Comparison of ENCODE assay signal across 10 cellular contexts in the genomic region with DNA sequence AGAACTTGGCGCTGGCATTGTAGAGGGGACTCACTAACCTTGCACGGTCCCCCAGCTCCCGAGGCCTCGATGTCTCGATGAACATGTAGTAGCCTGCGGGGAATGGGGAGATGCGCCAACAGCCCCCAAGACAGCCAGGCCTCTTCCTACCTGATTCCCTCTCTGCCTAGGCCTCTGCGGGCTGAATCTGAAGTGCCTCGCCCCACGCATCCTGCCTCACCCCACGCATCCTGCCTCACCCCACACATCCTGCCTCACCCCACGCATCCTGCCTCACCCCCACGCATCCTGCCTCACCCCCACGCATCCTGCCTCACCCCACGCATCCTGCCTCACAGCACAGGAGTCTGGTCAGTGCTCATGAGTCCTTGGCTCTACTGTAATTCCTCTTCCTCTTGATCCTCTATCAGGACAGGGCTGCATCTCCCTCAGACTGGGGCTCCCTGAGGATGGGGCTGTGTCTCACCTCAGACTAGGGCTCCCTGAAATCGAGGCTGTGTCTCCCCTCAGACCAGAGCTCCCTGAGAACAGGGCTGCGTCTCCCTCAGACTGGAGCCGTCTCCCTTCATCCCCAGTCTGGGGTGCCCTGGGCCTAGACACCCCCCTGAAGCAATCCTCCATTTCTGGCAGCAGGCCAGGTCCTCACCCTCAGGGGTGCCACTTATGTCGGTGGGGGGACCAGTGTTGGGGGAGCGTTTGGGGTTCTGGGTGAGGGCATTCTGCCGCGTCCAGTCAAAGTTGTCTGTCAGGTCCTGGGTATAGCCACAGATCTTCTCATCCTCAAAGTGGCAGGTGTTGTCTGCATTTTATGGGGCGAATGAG. TPM values are rescaled to one million over a fixed set of nuclear protein-coding genes. Genes with fewer than 3 reads are reported as not detected.
DNase-seq lines count a peak whose midpoint lies in the region; ATAC-seq, FAIRE-seq and TF ChIP-seq lines count a peak whose summit lies in the region.
"Had no signal": no experiment of that assay in that cellular context is flagged by ENCODE, and none has a peak within 500 bp of the region (broad histone marks: within the 10 kb centered on the region; RNA-seq: fewer than 3 reads in every experiment).

No MANE protein-coding gene starts in this region.

- TF ChIP-seq EP300 in HepG2 (IDR thresholded peaks at IDR 0.05; ENCODE audit: low read depth in 2 of 2, low read length in 2 of 2) = no peak
- TF ChIP-seq EP300 in HepG2 (CRISPR knock-in tag; IDR thresholded peaks at IDR 0.05; ENCODE audit: borderline replicate concordance) = no peak

- peaks cover 18% of the 10 kb centered on the region for H3K36me3 Mint-ChIP-seq in activated naive CD8-positive, alpha-beta T cell treated with anti-CD3 and anti-CD28 coated beads, Interleukin-2, amount 10 ng/mL, durations not matched to agents 7 days and 5 days

- no peaks in the 10 kb centered on the region for H3K79me2 ChIP-seq in HepG2 (ENCODE audit: insufficient read depth, low read length)
- no peaks in the 10 kb centered on the region for H3K79me2 ChIP-seq in osteoblast (ENCODE audit: insufficient read depth, low read length)

- H2AFZ ChIP-seq in HepG2 (ENCODE audit: low read length) (no peak overlapping the region), osteoblast (ENCODE audit: low read length) (no peak overlapping the region)

- FAIRE-seq in HepG2 (lab: Jason Lieb, UNC) = no peak
- no peak for FAIRE-seq in GM12891 (lab: Jason Lieb, UNC)

- H3K27me3 ChIP-seq in HepG2 (ENCODE audit: control insufficient read depth in 1 of 2, insufficient read depth in 2 of 2, low read length in 2 of 2) (peaks cover 8 to 39% of the 10 kb centered on the region in 2 experiments), right lobe of liver (peaks cover 0 to 9% of the 10 kb centered on the region in 2 donors), osteoblast (ENCODE audit: insufficient read depth, low read length) (peaks cover 7% of the 10 kb centered on the region), left lung (peaks cover 8 to 40% of the 10 kb centered on the region in 2 donors)

- H3K4me1 ChIP-seq in HepG2 (ENCODE audit: insufficient read depth, low read length) = no peaks in the 10 kb centered on the region
- peaks cover 0 to 8% (median 0%) of the 10 kb centered on the region in 4 donors for H3K4me1 ChIP-seq in right lobe of liver
- H3K4me1 ChIP-seq in osteoblast (ENCODE audit: insufficient read depth, low read length) = peaks cover under 1% of the 10 kb centered on the region
- H3K4me1 ChIP-seq in left lung = peaks cover 0 to 4% of the 10 kb centered on the region in 2 donors

- H3K36me3 ChIP-seq in HepG2 (replicated peaks in 1 of 2; ENCODE audit: control insufficient read depth in 1 of 2, insufficient read depth in 2 of 2, low read length in 2 of 2) (no peaks in the 10 kb centered on the region), right lobe of liver (no peaks in the 10 kb centered on the region), osteoblast (ENCODE audit: insufficient read depth, low read length) (no peaks in the 10 kb centered on the region), left lung (no peaks in the 10 kb centered on the region)
- H3K36me3 ChIP-seq: sigmoid colon had no signal

- TF ChIP-seq POLR2A in HepG2 (IDR thresholded peaks at IDR 0.05; ENCODE audit: insufficient read depth in 1 of 2, low read depth in 2 of 2, low read length in 2 of 2) (no peak), right lobe of liver (IDR thresholded peaks at IDR 0.05) (no peak), NB4 (IDR thresholded peaks at IDR 0.05; ENCODE audit: extremely low read depth, insufficient read length) (no peak), GM12891 (IDR thresholded peaks at IDR 0.05; ENCODE audit: low read depth, low read length) (no peak)

- H3K4me3 ChIP-seq in HepG2 (replicated peaks in 1 of 3; ENCODE audit: insufficient read depth in 1 of 3, low read depth in 2 of 3, low read length in 3 of 3) (no peak overlapping the region), right lobe of liver (no peak overlapping the region), NB4 (ENCODE audit: low read depth, low read length) (no peak overlapping the region), osteoblast (ENCODE audit: insufficient read depth, low read length) (no peak overlapping the region), left lung (no peak overlapping the region)
- H3K4me3 ChIP-seq: sigmoid colon had no signal

- in situ Hi-C loops in HepG2 (cut with HindIII; ENCODE audit: extremely low pct_ligation_motif_present, low pct_unique_long_range_greater_than_20kb) = no loop called here

- TF ChIP-seq CTCF in HepG2 (CRISPR knock-in tag; IDR thresholded peaks at IDR 0.05) = no peak
- no peak for TF ChIP-seq CTCF in right lobe of liver (IDR thresholded peaks at IDR 0.05)
- no peak for TF ChIP-seq CTCF in NB4 (IDR thresholded peaks at IDR 0.05; ENCODE audit: low read depth, low read length)
- TF ChIP-seq CTCF in osteoblast (IDR thresholded peaks at IDR 0.05; ENCODE audit: extremely low read depth, low read depth, low read length) = no peak
- no peak for TF ChIP-seq CTCF in left lung (IDR thresholded peaks at IDR 0.05)

- no peak overlapping the region for H3K4me2 ChIP-seq in HepG2 (ENCODE audit: low read depth, low read length)
- no peak overlapping the region for H3K4me2 ChIP-seq in osteoblast (ENCODE audit: insufficient read depth, low read length)

- H3K9me3 ChIP-seq in HepG2 (ENCODE audit: low read length) (no peaks in the 10 kb centered on the region), right lobe of liver (no peaks in the 10 kb centered on the region), osteoblast (ENCODE audit: low read depth, low read length) (no peaks in the 10 kb centered on the region), left lung (no peaks in the 10 kb centered on the region)
- H3K9me3 ChIP-seq: sigmoid colon had no signal

- H4K20me1 ChIP-seq in HepG2 (ENCODE audit: insufficient read depth, low read length) (no peaks in the 10 kb centered on the region), osteoblast (ENCODE audit: insufficient read depth, low read length) (no peaks in the 10 kb centered on the region)

- POLR2A ChIA-PET in HepG2 (lab: Yijun Ruan, JAX) = no interaction called here
- POLR2A ChIA-PET in activated naive CD8-positive, alpha-beta T cell treated with anti-CD3 and anti-CD28 coated beads, Interleukin-2, amount 10 ng/mL, durations not matched to agents 7 days and 5 days (lab: Charles Lee) = interaction anchor here (0.6 kb wide), 2 partner anchors 128 to 1144 kb away, joined by 3 read pairs; no protein-coding TSS in a partner anchor

- DNase-seq in HepG2 (ENCODE audit: low spot score) = no peak
- DNase-seq in right lobe of liver = no peak
- peak; percentile 71 for DNase-seq in NB4 (ENCODE audit: low read depth)
- DNase-seq in activated naive CD8-positive, alpha-beta T cell treated with anti-CD3 and anti-CD28 coated beads, Interleukin-2, amount 10 ng/mL, durations not matched to agents 7 days and 5 days = peak; percentile 65
- peak; percentile 32 for DNase-seq in osteoblast (ENCODE audit: insufficient read length, low spot score, missing footprints)
- DNase-seq in mucosa of gallbladder (ENCODE audit: low spot score) = no peak
- DNase-seq in left lung = no peak
- DNase-seq in GM12891 (ENCODE audit: insufficient read length, low spot score) = no peak
- DNase-seq: RPMI8226, sigmoid colon had no signal

- H3K27ac Mint-ChIP-seq in activated naive CD8-positive, alpha-beta T cell treated with anti-CD3 and anti-CD28 coated beads, Interleukin-2, amount 10 ng/mL, durations not matched to agents 7 days and 5 days = peak overlapping the region; percentile 87

- ATAC-seq in HepG2 = no peak
- ATAC-seq in right lobe of liver = no peak
- peak; percentile 69 for ATAC-seq in activated naive CD8-positive, alpha-beta T cell treated with anti-CD3 and anti-CD28 coated beads, Interleukin-2, amount 10 ng/mL, durations not matched to agents 7 days and 5 days (ENCODE audit: low read depth)
- ATAC-seq in left lung = no peak

- no peaks in the 10 kb centered on the region for H3K9me3 Mint-ChIP-seq in activated naive CD8-positive, alpha-beta T cell treated with anti-CD3 and anti-CD28 coated beads, Interleukin-2, amount 10 ng/mL, durations not matched to agents 7 days and 5 days

- H3K4me1 Mint-ChIP-seq in activated naive CD8-positive, alpha-beta T cell treated with anti-CD3 and anti-CD28 coated beads, Interleukin-2, amount 10 ng/mL, durations not matched to agents 7 days and 5 days = peaks cover 32% of the 10 kb centered on the region

- H3K27ac ChIP-seq in HepG2 (ENCODE audit: extremely low read length, insufficient read depth, low read length) (no peak overlapping the region), right lobe of liver (no peak overlapping the region), osteoblast (ENCODE audit: low read depth, low read length) (no peak overlapping the region), left lung (no peak overlapping the region)
- H3K27ac ChIP-seq: sigmoid colon had no signal

- no peak overlapping the region for H3K9ac ChIP-seq in HepG2 (ENCODE audit: insufficient read depth, low read depth, low read length)

- peaks cover 7% of the 10 kb centered on the region for H3K27me3 Mint-ChIP-seq in activated naive CD8-positive, alpha-beta T cell treated with anti-CD3 and anti-CD28 coated beads, Interleukin-2, amount 10 ng/mL, durations not matched to agents 7 days and 5 days

- CTCF ChIA-PET in HepG2 (lab: Yijun Ruan, JAX; ENCODE audit: low intra/inter-chr PET ratio, low total read pairs) = no interaction called here

- intact Hi-C loops in HepG2 (cut with micrococcal nuclease; ENCODE audit: unreplicated experiment) (no loop called here), right lobe of liver (cut with DNase I) (no loop called here), left lung (cut with DNase I) (no loop called here)

- no peak for TF ChIP-seq RAD21 in HepG2 (CRISPR knock-in tag; IDR thresholded peaks at IDR 0.05)

- 42% methylated on average over 17 of the region's 23 CpGs for WGBS in HepG2 (ENCODE audit: low lambda C conversion rate)
- WGBS in right lobe of liver (ENCODE audit: insufficient coverage, low coverage, low lambda C conversion rate, missing lambda C conversion rate) = 76% methylated on average over 8 of the region's 23 CpGs

- peak overlapping the region; percentile 72 for H3K4me3 Mint-ChIP-seq in activated naive CD8-positive, alpha-beta T cell treated with anti-CD3 and anti-CD28 coated beads, Interleukin-2, amount 10 ng/mL, durations not matched to agents 7 days and 5 days

- no TSS peak for BruUV-seq in HepG2 (replicated peaks; lab: Mats Ljungman, UMichigan)

RNA-seq across cellular contexts. Expression of gene MDGA1, which starts 53.6 kb away (rescaled TPM):
- not detected in 2 replicates for total RNA-seq in HepG2 (2016; rRNA removed; fragmentation: Illumina TruSeq; extraction: Trizol)
- not detected in 2 replicates for total RNA-seq in HepG2 (2016; cell fraction: cytosol; rRNA removed; fragmentation: Illumina TruSeq; extraction: Trizol; ENCODE audit: low read depth)
- total RNA-seq in HepG2 (2016; cell fraction: insoluble cytoplasmic fraction; rRNA removed; fragmentation: Illumina TruSeq; extraction: Trizol) = not detected in 2 replicates
- not detected in 2 replicates for total RNA-seq in HepG2 (2016; cell fraction: membrane; rRNA removed; fragmentation: Illumina TruSeq; extraction: Trizol)
- not detected in 2 replicates for total RNA-seq in HepG2 (2016; cell fraction: nucleus; rRNA removed; fragmentation: Illumina TruSeq; extraction: Trizol)
- under 0.01 TPM in 1 of 2 replicates, not detected in the other for polyA plus RNA-seq in HepG2 (2011; rRNA removed)
- 0.12 TPM in 1 of 2 replicates, not detected in the other for polyA plus RNA-seq in HepG2 (2011; cell fraction: cytosol; rRNA removed)
- polyA plus RNA-seq in HepG2 (2011; cell fraction: nucleus; rRNA removed) = 0.05 TPM in 1 of 2 replicates, not detected in the other
- not detected in 2 replicates for polyA plus RNA-seq in HepG2 (2012)
- not detected in 2 replicates for polyA plus RNA-seq in HepG2 (2016; cell fraction: cytosol; fragmentation: Illumina TruSeq; extraction: Trizol; ENCODE audit: low read depth)
- not detected in 2 replicates for polyA plus RNA-seq in HepG2 (2016; cell fraction: insoluble cytoplasmic fraction; fragmentation: Illumina TruSeq; extraction: Trizol; ENCODE audit: low read depth)
- polyA plus RNA-seq in HepG2 (2016; cell fraction: membrane; fragmentation: Illumina TruSeq; extraction: Trizol; ENCODE audit: low read depth) = not detected in 2 replicates
- not detected in 2 replicates for polyA plus RNA-seq in HepG2 (2016; cell fraction: nucleus; fragmentation: Illumina TruSeq; extraction: Trizol; ENCODE audit: insufficient read depth, low read depth)
- polyA minus RNA-seq in HepG2 (2011; rRNA and poly(A)+ RNA removed; ENCODE audit: low replicate concordance) = 0.44 TPM in 1 of 2 replicates, not detected in the other
- not detected in 2 replicates for polyA minus RNA-seq in HepG2 (2011; cell fraction: cytosol; rRNA and poly(A)+ RNA removed)
- polyA minus RNA-seq in HepG2 (2011; cell fraction: nucleus; rRNA and poly(A)+ RNA removed) = not detected in 2 replicates
- 1 to 10 TPM in 1 of 6 experiments, under 1 TPM in 5; 0.22 to 1.3 (median 0.59) TPM for total RNA-seq in right lobe of liver
- total RNA-seq in activated naive CD8-positive, alpha-beta T cell treated with anti-CD3 and anti-CD28 coated beads, Interleukin-2, amount 10 ng/mL, durations not matched to agents 7 days and 5 days = 10 to 100 TPM; 16.4 to 23.0 TPM
- total RNA-seq in osteoblast = 6.2 and 10.6 TPM in 2 replicates
- total RNA-seq in mucosa of gallbladder = 11.5 TPM
- 10 to 100 TPM in 1 of 2 donors, 1 to 10 TPM in 1; 1.4 to 11.5 TPM for total RNA-seq in left lung
- polyA plus RNA-seq in GM12891 (2012; ENCODE audit: low read depth, missing spikeins) = 3.7 TPM

Comparison
In these comparisons a context has a peak if more than half of its experiments do, and no peak if none do; other contexts are left out.
1. DNase-seq: peak in NB4 (single experiment), activated naive CD8-positive, alpha-beta T cell treated with anti-CD3 and anti-CD28 coated beads, Interleukin-2, amount 10 ng/mL, durations not matched to agents 7 days and 5 days (single experiment) and osteoblast (single experiment); none in HepG2 (single experiment), right lobe of liver (0 of 3), mucosa of gallbladder (single experiment), left lung (0 of 2) and GM12891 (single experiment).